ENCODE assay signal across 8 cellular contexts in genomic region chr16:58197314-58198012, GRCh38. TPM values are rescaled to one million over a fixed set of nuclear protein-coding genes. Genes with fewer than 3 reads are reported as not detected.
DNase-seq lines count a peak whose midpoint lies in the region; ATAC-seq, FAIRE-seq and TF ChIP-seq lines count a peak whose summit lies in the region.

No MANE protein-coding gene starts in this region.

- H3K4me1 ChIP-seq in psoas muscle, result peaks cover 14% of the 10 kb centered on the region

- peak; percentile 21 for ATAC-seq in HG03039 (IDR thresholded peaks at IDR 0.05; ENCODE audit: unreplicated experiment)
- ATAC-seq in activated B cell treated with CpG ODN at 0.5 μM for 24 hours (ENCODE audit: low read depth), result peak; percentile 49
- ATAC-seq in psoas muscle, result peak in 2 of 4 donors; percentile 20

- intact Hi-C loops in activated B cell treated with CpG ODN at 0.5 μM for 24 hours (cut with micrococcal nuclease) (loop anchor here (1.0 to 10.0 kb wide), 5 partner anchors 45 to 195 kb away; partner anchors contain the start of genes CFAP20, GINS3 and MMP15), psoas muscle (cut with DNase I) (loop anchor here in 1 of 2 donors (5.0 kb wide), 2 partner anchors 50 to 175 kb away; a partner anchor contains a TSS)

- peaks cover 46% of the 10 kb centered on the region for H3K36me3 Mint-ChIP-seq in activated B cell treated with CpG ODN at 0.5 μM for 24 hours (ENCODE audit: low read depth)

- WGBS in psoas muscle, 3 donors, result 1 to 2% (median 1%) methylated on average over 27 to 88 of the region's 97 CpGs

- peak overlapping the region; percentile 81 for H3K4me3 ChIP-seq in psoas muscle

- no peaks in the 10 kb centered on the region for H3K9me3 Mint-ChIP-seq in activated B cell treated with CpG ODN at 0.5 μM for 24 hours

- peak overlapping the region; percentile 87 for H3K4me3 Mint-ChIP-seq in activated B cell treated with CpG ODN at 0.5 μM for 24 hours

- H3K36me3 ChIP-seq in psoas muscle (ENCODE audit: insufficient read depth in 1 of 2, low read depth in 1 of 2), result peaks cover 10 to 42% of the 10 kb centered on the region in 2 donors

- FAIRE-seq in frontal cortex (lab: Jason Lieb, UNC), result no peak

- POLR2A ChIA-PET in activated B cell treated with CpG ODN at 0.5 μM for 24 hours (lab: Charles Lee), result interaction anchor here (1.0 to 1.7 kb wide), 2 partner anchors 46 to 52 kb away, joined by 6 to 7 read pairs; a partner anchor contains a TSS

- peak overlapping the region; percentile 52 for H3K27ac Mint-ChIP-seq in activated B cell treated with CpG ODN at 0.5 μM for 24 hours

- CTCF ChIA-PET in activated B cell treated with CpG ODN at 0.5 μM for 24 hours (lab: Charles Lee), result interaction anchor here (0.9 to 3.1 kb wide), 4 partner anchors 52 to 109 kb away, joined by 3 to 8 read pairs (median 4); a partner anchor contains a TSS

- DNase-seq in activated T-cell treated with anti-CD3 and anti-CD28 coated beads, Interleukin-2, amount 50 U/mL, for 1 hour, result peak; percentile 32
- DNase-seq in activated T-cell treated with anti-CD3 and anti-CD28 coated beads for 4 hours (no peak), activated B cell treated with CpG ODN at 0.5 μM for 24 hours (peak; percentile 24), frontal cortex (ENCODE audit: low spot score in 2 of 2) (peak; percentile 10 to 36), psoas muscle (peak; percentile 16 to 42), HT-29 (ENCODE audit: low spot score) (no peak)
- DNase-seq in stimulated activated CD4-positive, alpha-beta T cell treated with anti-CD3 and anti-CD28 coated beads, Interleukin-4, amount 100 ng/mL, for 24 hours, result no peak

- H3K4me1 Mint-ChIP-seq in activated B cell treated with CpG ODN at 0.5 μM for 24 hours, result peaks cover 34% of the 10 kb centered on the region

- no peaks in the 10 kb centered on the region for H3K9me3 ChIP-seq in psoas muscle

- TF ChIP-seq CTCF in activated B cell treated with CpG ODN at 0.5 μM for 24 hours (IDR thresholded peaks at IDR 0.05) (no peak), psoas muscle (IDR thresholded peaks at IDR 0.05) (no peak)

- H3K27me3 ChIP-seq in psoas muscle (ENCODE audit: insufficient read depth in 3 of 3, low read length in 2 of 3), result no peaks in the 10 kb centered on the region

- peak overlapping the region; percentile 32 for H3K27ac ChIP-seq in psoas muscle

- no peaks in the 10 kb centered on the region for H3K27me3 Mint-ChIP-seq in activated B cell treated with CpG ODN at 0.5 μM for 24 hours

RNA-seq across cellular contexts. Expression of gene CSNK2A2, which starts 0.4 kb away (rescaled TPM):
- total RNA-seq in activated B cell treated with CpG ODN at 0.5 μM for 24 hours (77.3 and 85.5 TPM in 2 replicates), frontal cortex (17.9 TPM), psoas muscle (10 to 100 TPM; 40.7 to 47.0 (median 43.6) TPM)
- polyA plus RNA-seq in psoas muscle, result 10 to 100 TPM; 27.1 to 42.7 (median 32.4) TPM
- total RNA-seq in HT-29 (2014; rRNA removed; shearing (Covaris generic)), result 14.2 and 16.2 TPM in 2 replicates

Comparison
In these comparisons a context has a peak if more than half of its experiments do, and no peak if none do; other contexts are left out.
1. DNase-seq: peak in activated T-cell treated with anti-CD3 and anti-CD28 coated beads, Interleukin-2, amount 50 U/mL, for 1 hour (single experiment), activated B cell treated with CpG ODN at 0.5 μM for 24 hours (single experiment), frontal cortex (2 of 2) and psoas muscle (2 of 2); none in activated T-cell treated with anti-CD3 and anti-CD28 coated beads for 4 hours (single experiment), HT-29 (single experiment) and stimulated activated CD4-positive, alpha-beta T cell treated with anti-CD3 and anti-CD28 coated beads, Interleukin-4, amount 100 ng/mL, for 24 hours (single experiment).